In genomic region chr14:104893435-104894207, GRCh38 we compare ENCODE assay signal across 16 cellular contexts. TPM values are rescaled to one million over a fixed set of nuclear protein-coding genes. Genes with fewer than 3 reads are reported as not detected.
DNase-seq lines count a peak whose midpoint lies in the region; ATAC-seq and TF ChIP-seq lines count a peak whose summit lies in the region.
"Had no signal": no experiment of that assay in that cellular context is flagged by ENCODE, and none has a peak within 500 bp of the region (broad histone marks: within the 10 kb centered on the region; RNA-seq: fewer than 3 reads in every experiment).

No MANE protein-coding gene starts in this region.

- peaks cover 0 to 20% (median 18%) of the 10 kb centered on the region in 4 donors for H3K4me1 ChIP-seq in sigmoid colon

- H3K4me3 ChIP-seq in sigmoid colon, result no peak overlapping the region
- H3K4me3 ChIP-seq: left lung, smooth muscle cell had no signal

- DNase-seq in NCI-H510A treated with DMSO at 0.1 percent for 48 hours (lab: John Stamatoyannopoulos, UW) (peak; percentile 14), NCI-H510A (lab: John Stamatoyannopoulos, UW) (no peak), NCI-H526 treated with DMSO at 0.1 percent for 48 hours (lab: John Stamatoyannopoulos, UW) (peak; percentile 5), glutamatergic neuron (peak; percentile 19), sigmoid colon (peak; percentile 59), AG08395 (ENCODE audit: low spot score) (no peak), KBM-7 (no peak)
- DNase-seq in activated T-cell treated with anti-CD3 and anti-CD28 coated beads, Interleukin-2, amount 50 U/mL, for 72 hours, result no peak
- DNase-seq: GOT3, NCI-H2029 treated with DMSO at 0.1 percent for 48 hours, nephron progenitor cell had no signal

- no peak for TF ChIP-seq POLR2A in sigmoid colon (IDR thresholded peaks at IDR 0.05)

- no peaks in the 10 kb centered on the region for H3K27me3 ChIP-seq in sigmoid colon
- H3K27me3 ChIP-seq: heart right ventricle, left lung had no signal

- no peak for ATAC-seq in activated T-cell treated with anti-CD3 and anti-CD28 coated beads, Interleukin-2, amount 50 U/mL, for 72 hours (replicated peaks in 1 of 2)
- ATAC-seq: esophagus mucosa, left lung had no signal

- H3K27ac ChIP-seq in sigmoid colon, result no peak overlapping the region
- H3K27ac ChIP-seq: left lung, VCaP had no signal

- no peaks in the 10 kb centered on the region for H3K27me3 Mint-ChIP-seq in glutamatergic neuron (ENCODE audit: unreplicated experiment)
- H3K27me3 Mint-ChIP-seq in activated T-cell treated with anti-CD3 and anti-CD28 coated beads, Interleukin-2, amount 50 U/mL, for 72 hours (ENCODE audit: low read depth), result no peaks in the 10 kb centered on the region

- in situ Hi-C loops in KBM-7 (cut with MboI; ENCODE audit: low pct_unique_long_range_greater_than_20kb, low sequenced_read_pairs), result no loop called here

- no peaks in the 10 kb centered on the region for H3K36me3 Mint-ChIP-seq in glutamatergic neuron (ENCODE audit: unreplicated experiment)
- no peaks in the 10 kb centered on the region for H3K36me3 Mint-ChIP-seq in activated T-cell treated with anti-CD3 and anti-CD28 coated beads, Interleukin-2, amount 50 U/mL, for 72 hours (ENCODE audit: insufficient read depth in 2 of 2)

- H3K9me3 ChIP-seq in sigmoid colon, result no peaks in the 10 kb centered on the region
- H3K9me3 ChIP-seq: heart right ventricle, left lung had no signal

- peaks cover 5% of the 10 kb centered on the region for H3K9me3 Mint-ChIP-seq in glutamatergic neuron (ENCODE audit: unreplicated experiment)
- no peaks in the 10 kb centered on the region for H3K9me3 Mint-ChIP-seq in activated T-cell treated with anti-CD3 and anti-CD28 coated beads, Interleukin-2, amount 50 U/mL, for 72 hours
- H3K9me3 Mint-ChIP-seq: nephron progenitor cell had no signal

- no peak overlapping the region for H3K4me3 Mint-ChIP-seq in glutamatergic neuron (ENCODE audit: unreplicated experiment)
- H3K4me3 Mint-ChIP-seq in activated T-cell treated with anti-CD3 and anti-CD28 coated beads, Interleukin-2, amount 50 U/mL, for 72 hours, result no peak overlapping the region
- H3K4me3 Mint-ChIP-seq: nephron progenitor cell had no signal

- TF ChIP-seq EP300 in sigmoid colon (IDR thresholded peaks at IDR 0.05), result no peak

- peaks cover 9% of the 10 kb centered on the region for H3K4me1 Mint-ChIP-seq in glutamatergic neuron (ENCODE audit: low read depth, unreplicated experiment)
- no peaks in the 10 kb centered on the region for H3K4me1 Mint-ChIP-seq in activated T-cell treated with anti-CD3 and anti-CD28 coated beads, Interleukin-2, amount 50 U/mL, for 72 hours (ENCODE audit: low read depth)

- no peak overlapping the region for H3K27ac Mint-ChIP-seq in glutamatergic neuron (ENCODE audit: unreplicated experiment)
- no peak overlapping the region for H3K27ac Mint-ChIP-seq in activated T-cell treated with anti-CD3 and anti-CD28 coated beads, Interleukin-2, amount 50 U/mL, for 72 hours
- H3K27ac Mint-ChIP-seq: nephron progenitor cell had no signal

- 53 to 81% methylated on average over 39 of the region's 39 CpGs for WGBS in sigmoid colon, 2 donors

- TF ChIP-seq CTCF in glutamatergic neuron (IDR thresholded peaks at IDR 0.05; ENCODE audit: partially characterized antibody, unreplicated experiment) (no peak), sigmoid colon (IDR thresholded peaks at IDR 0.05) (no peak)

- intact Hi-C loops in sigmoid colon (cut with DNase I), result no loop called here

- H3K36me3 ChIP-seq in sigmoid colon, result peaks cover 0 to 8% (median 0%) of the 10 kb centered on the region in 4 donors

RNA-seq across cellular contexts. Expression of gene CEP170B, which starts 28.6 kb away (rescaled TPM):
- total RNA-seq in glutamatergic neuron (ENCODE audit: unreplicated experiment) (80.4 TPM), sigmoid colon (10 to 100 TPM in 2 of 4 donors, 1 to 10 TPM in 2; 5.4 to 16.1 (median 11.4) TPM)
- 10 to 100 TPM; 12.6 to 60.0 (median 22.4) TPM for polyA plus RNA-seq in sigmoid colon
- 1 to 10 TPM; 6.1 to 7.9 TPM for total RNA-seq in activated T-cell treated with anti-CD3 and anti-CD28 coated beads, Interleukin-2, amount 50 U/mL, for 72 hours

RNA-seq across cellular contexts. Expression of gene PLD4, which starts 31.1 kb away (rescaled TPM):
- not detected for total RNA-seq in glutamatergic neuron (ENCODE audit: unreplicated experiment)
- total RNA-seq in sigmoid colon, result 1 to 10 TPM in 1 of 4 donors, under 1 TPM in 3; 0.28 to 1.5 (median 0.60) TPM
- polyA plus RNA-seq in sigmoid colon, result 1 to 10 TPM in 1 of 3 donors, not detected in 2; 7.1 TPM
- under 1 TPM in 1 of 2 donors, not detected in 1; 0.30 TPM for total RNA-seq in activated T-cell treated with anti-CD3 and anti-CD28 coated beads, Interleukin-2, amount 50 U/mL, for 72 hours

Comparison
In these comparisons a context has a peak if more than half of its experiments do, and no peak if none do; other contexts are left out.
1. DNase-seq: peak in NCI-H510A treated with DMSO at 0.1 percent for 48 hours (single experiment), NCI-H526 treated with DMSO at 0.1 percent for 48 hours (single experiment), glutamatergic neuron (single experiment) and sigmoid colon (single experiment); none in NCI-H510A (single experiment), AG08395 (single experiment), activated T-cell treated with anti-CD3 and anti-CD28 coated beads, Interleukin-2, amount 50 U/mL, for 72 hours (0 of 2) and KBM-7 (single experiment).